29 cellular contexts compared by ENCODE assay signal in the genomic region with DNA sequence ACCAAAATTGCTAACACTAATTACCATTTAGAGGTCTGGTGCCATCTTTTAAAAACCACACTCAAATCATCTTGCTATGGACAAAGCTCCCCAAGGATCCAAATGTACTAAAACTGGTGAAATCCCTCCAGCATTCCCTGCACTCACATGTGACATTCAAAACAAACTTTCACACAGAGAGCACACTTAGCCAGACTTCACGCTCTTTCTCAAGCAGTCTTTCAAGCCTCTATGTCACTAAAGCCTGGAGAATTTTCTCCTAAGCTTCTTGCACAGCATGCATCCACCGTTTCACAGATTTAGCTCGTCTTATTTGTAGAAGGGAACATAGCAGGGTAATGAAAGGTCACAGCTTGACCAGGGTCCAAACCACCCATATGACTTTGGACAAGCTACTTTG. TPM values are rescaled to one million over a fixed set of nuclear protein-coding genes. Genes with fewer than 3 reads are reported as not detected.
"Had no signal": no experiment of that assay in that cellular context is flagged by ENCODE, and none has a peak within 500 bp of the region (broad histone marks: within the 10 kb centered on the region; RNA-seq: fewer than 3 reads in every experiment).

No MANE protein-coding gene starts in this region.

- H3K9me3 ChIP-seq: esophagus muscularis mucosa, gastrocnemius medialis, lower lobe of right lung, ovary, psoas muscle, sigmoid colon, thoracic aorta, tibial nerve, upper lobe of right lung, uterus had no signal

- H3K4me1 ChIP-seq: upper lobe of right lung had no signal

- H3K27me3 ChIP-seq: dorsolateral prefrontal cortex, esophagus muscularis mucosa, gastrocnemius medialis, ovary, sigmoid colon, tibial nerve, upper lobe of right lung, uterus had no signal

- H3K27ac Mint-ChIP-seq: naive B cell; natural killer cell treated with Interleukin-12 subunit alpha and Interleukin-12 subunit beta and Interleukin-15 and Interleukin-18, amount 100 ng/mL, for 72 hours; stimulated activated memory B cell treated with anti-CD40 and anti-IgM and Interleukin-4, amounts not matched to agents 10 μg/mL and 1 μg/mL and 100 μg/mL, for 72 hours had no signal

- H3K36me3 ChIP-seq: gastrocnemius medialis, ovary, thoracic aorta, uterus had no signal

- H3K36me3 Mint-ChIP-seq: naive B cell; natural killer cell treated with Interleukin-12 subunit alpha and Interleukin-12 subunit beta and Interleukin-15 and Interleukin-18, amount 100 ng/mL, for 72 hours; stimulated activated memory B cell treated with anti-CD40 and anti-IgM and Interleukin-4, amounts not matched to agents 10 μg/mL and 1 μg/mL and 100 μg/mL, for 72 hours had no signal

- H3K27me3 Mint-ChIP-seq: natural killer cell treated with Interleukin-12 subunit alpha and Interleukin-12 subunit beta and Interleukin-15 and Interleukin-18, amount 100 ng/mL, for 72 hours had no signal

- H3K9me3 Mint-ChIP-seq: natural killer cell treated with Interleukin-12 subunit alpha and Interleukin-12 subunit beta and Interleukin-15 and Interleukin-18, amount 100 ng/mL, for 72 hours; stimulated activated memory B cell treated with anti-CD40 and anti-IgM and Interleukin-4, amounts not matched to agents 10 μg/mL and 1 μg/mL and 100 μg/mL, for 72 hours had no signal

- H3K4me1 Mint-ChIP-seq: naive B cell; stimulated activated memory B cell treated with anti-CD40 and anti-IgM and Interleukin-4, amounts not matched to agents 10 μg/mL and 1 μg/mL and 100 μg/mL, for 72 hours had no signal

- H3K4me3 ChIP-seq: dorsolateral prefrontal cortex, esophagus muscularis mucosa, gastrocnemius medialis, lower lobe of right lung, ovary, psoas muscle, sigmoid colon, thoracic aorta, tibial nerve, upper lobe of right lung, uterus had no signal

- H3K4me3 Mint-ChIP-seq: naive B cell; natural killer cell treated with Interleukin-12 subunit alpha and Interleukin-12 subunit beta and Interleukin-15 and Interleukin-18, amount 100 ng/mL, for 72 hours; stimulated activated memory B cell treated with anti-CD40 and anti-IgM and Interleukin-4, amounts not matched to agents 10 μg/mL and 1 μg/mL and 100 μg/mL, for 72 hours had no signal

- DNase-seq: cerebellar nuclear complex; dorsolateral prefrontal cortex; effector CD4-positive, alpha-beta T cell; foreskin fibroblast; gastrocnemius medialis; head of caudate nucleus; left ventricle myocardium superior; lower lobe of right lung; naive B cell; occipital lobe; ovary; posterior cingulate gyrus; psoas muscle; right cardiac atrium; sigmoid colon; stimulated activated CD4-positive, alpha-beta T cell treated with anti-CD3 and anti-CD28 coated beads, Interleukin-2, amount 100 ng/mL, for 24 hours; stimulated activated CD4-positive, alpha-beta T cell treated with anti-CD3 and anti-CD28 coated beads, Interleukin-4, amount 100 ng/mL, for 4 hours; stimulated activated naive CD8-positive, alpha-beta T cell treated with anti-CD3 and anti-CD28 coated beads, Interleukin-15, Interleukin-2, amounts not matched to agents 100 U/mL and 50 U/mL, for 24 hours; upper lobe of right lung; uterus had no signal

- ATAC-seq: gastrocnemius medialis; left ventricle myocardium superior; natural killer cell treated with Interleukin-12 subunit alpha and Interleukin-12 subunit beta and Interleukin-15 and Interleukin-18, amount 100 ng/mL, for 72 hours; psoas muscle; right cardiac atrium; stimulated activated memory B cell treated with anti-CD40 and anti-IgM and Interleukin-4, amounts not matched to agents 10 μg/mL and 1 μg/mL and 100 μg/mL, for 72 hours; stimulated activated naive CD8-positive, alpha-beta T cell treated with anti-CD3 and anti-CD28 coated beads, Interleukin-15, Interleukin-2, amounts not matched to agents 100 U/mL and 50 U/mL, for 24 hours; upper lobe of right lung had no signal

RNA-seq across cellular contexts. Expression of a gene that starts 44.5 kb away (rescaled TPM):
- total RNA-seq: endothelial cell of umbilical vein, gastrocnemius medialis, glomerular endothelial cell, left ventricle myocardium superior, occipital lobe, psoas muscle, renal cortical epithelial cell, skeletal muscle tissue, tibial nerve had no signal

RNA-seq across cellular contexts. Expression of a gene that starts 57.5 kb away (rescaled TPM):
- total RNA-seq: skeletal muscle tissue had no signal
